ENCODE assay signal across 30 cellular contexts in the genomic region with DNA sequence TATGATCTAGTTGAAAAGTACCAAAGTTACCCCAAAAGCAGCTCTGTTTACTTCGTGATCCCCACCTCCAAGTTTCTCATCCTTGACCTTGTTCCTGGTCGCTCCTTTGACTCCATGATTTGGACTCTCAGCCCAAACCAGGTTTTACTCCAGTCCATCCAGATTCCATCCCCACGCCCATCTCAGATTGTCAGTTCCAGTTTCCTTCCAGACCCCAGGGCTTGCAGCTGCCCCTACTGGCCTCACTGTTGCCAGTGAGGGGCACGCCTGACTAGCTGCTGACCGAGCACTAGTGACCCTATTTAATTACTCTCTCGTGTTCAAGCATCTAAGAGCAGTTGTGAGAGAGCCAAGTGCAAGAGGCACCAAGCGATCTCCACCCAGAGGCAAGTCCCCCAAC.
DNase-seq lines count a peak whose midpoint lies in the region; ATAC-seq and TF ChIP-seq lines count a peak whose summit lies in the region.
"Had no signal": no experiment of that assay in that cellular context is flagged by ENCODE, and none has a peak within 500 bp of the region (broad histone marks: within the 10 kb centered on the region; RNA-seq: fewer than 3 reads in every experiment).

No MANE protein-coding gene starts in this region.

- intact Hi-C loops in PC-9 (cut with micrococcal nuclease; ENCODE audit: unreplicated experiment) = no loop called here
- intact Hi-C loops in stomach (cut with DNase I; ENCODE audit: low total_unique reads) = no loop called here

- H3K9me3 ChIP-seq in PC-9 (ENCODE audit: insufficient read depth, low read depth) (peaks cover 5% of the 10 kb centered on the region; the same call in 1 of the 2 replicates), stomach (peaks cover 0 to 6% (median 2%) of the 10 kb centered on the region in 4 donors)
- H3K9me3 ChIP-seq: ascending aorta, colonic mucosa, neutrophil had no signal

- H3K27me3 Mint-ChIP-seq in endothelial cell (ENCODE audit: unreplicated experiment) = no peaks in the 10 kb centered on the region
- H3K27me3 Mint-ChIP-seq: progenitor cell of endocrine pancreas had no signal

- H3F3A ChIP-seq in PC-9 (ENCODE audit: insufficient read depth, low read depth) = peaks cover 63% of the 10 kb centered on the region

- no peak overlapping the region for H3K27ac Mint-ChIP-seq in endothelial cell (ENCODE audit: unreplicated experiment)
- H3K27ac Mint-ChIP-seq in stimulated activated effector memory CD8-positive, alpha-beta T cell treated with anti-CD3 and anti-CD28 coated beads, Interleukin-12 subunit alpha, Interleukin-12 subunit beta, amount 100 ng/mL, for 72 hours = no peak overlapping the region
- H3K27ac Mint-ChIP-seq: activated naive CD8-positive, alpha-beta T cell treated with anti-CD3 and anti-CD28 coated beads, Interleukin-2, amount 10 ng/mL, durations not matched to agents 7 days and 5 days; mesothelial cell of epicardium; progenitor cell of endocrine pancreas; T-helper 1 cell treated with Interleukin-12 subunit alpha and Interleukin-12 subunit beta and Interleukin-4 antibody, amounts not matched to agents 30 μg/mL and 1 μg/mL, for 36 hours had no signal

- H3K79me2 ChIP-seq in PC-9 (ENCODE audit: low read depth) = no peaks in the 10 kb centered on the region

- H3K36me3 ChIP-seq in PC-9 (ENCODE audit: low read depth) = no peaks in the 10 kb centered on the region
- H3K36me3 ChIP-seq in stomach = no peaks in the 10 kb centered on the region
- H3K36me3 ChIP-seq: ascending aorta, colonic mucosa, neutrophil, sigmoid colon, tibial artery had no signal

- CTCF ChIA-PET in PC-9 (lab: Charles Lee) = interaction anchor here (0.6 kb wide), 1 partner anchor 19 kb away, joined by 6 read pairs; no protein-coding TSS in a partner anchor

- H3K27ac ChIP-seq in PC-9 = peak overlapping the region; percentile 98
- H3K27ac ChIP-seq in stomach = peak overlapping the region; percentile 13 to 78 (median 66)
- H3K27ac ChIP-seq: ascending aorta, neutrophil, sigmoid colon, tibial artery had no signal

- ATAC-seq in stimulated activated effector memory CD8-positive, alpha-beta T cell treated with anti-CD3 and anti-CD28 coated beads, Interleukin-12 subunit alpha, Interleukin-12 subunit beta, amount 100 ng/mL, for 72 hours = no peak

- DNase-seq in ELF-1 (ENCODE audit: low read depth, low spot score) (peak; percentile 55), PC-9 (peak in 1 of 2 experiments; percentile 13), left kidney (ENCODE audit: low read depth, low spot score) (peak; percentile 68), stomach (no peak), endothelial cell (ENCODE audit: low spot score) (no peak), Kasumi-1 (lab: John Stamatoyannopoulos, UW) (no peak)
- no peak for DNase-seq in stimulated activated effector memory CD8-positive, alpha-beta T cell treated with anti-CD3 and anti-CD28 coated beads, Interleukin-12 subunit alpha, Interleukin-12 subunit beta, amount 100 ng/mL, for 72 hours (ENCODE audit: low spot score in 2 of 2)
- DNase-seq: activated CD4-positive, alpha-beta T cell treated with anti-CD3 and anti-CD28 coated beads, Interleukin-2, amount 50 U/mL, for 48 hours; activated gamma-delta T cell treated with Interleukin-2 at 50 U/mL for 16 hours; activated naive CD8-positive, alpha-beta T cell treated with anti-CD3 and anti-CD28 coated beads, Interleukin-2, amount 10 ng/mL, durations not matched to agents 7 days and 5 days; activated T-cell treated with anti-CD3 and anti-CD28 coated beads, Interleukin-2, amount 50 U/mL, for 48 hours; colonic mucosa; effector CD4-positive, alpha-beta T cell; erythroblast; GOT3; head of caudate nucleus; kidney; NCI-H1048; NCI-H1694; NCI-H446; NCI-H774; sigmoid colon; stimulated activated CD4-positive, alpha-beta T cell treated with anti-CD3 and anti-CD28 coated beads, Interleukin-12 subunit alpha, Interleukin-12 subunit beta, amount 100 ng/mL, for 4 hours; stimulated activated CD4-positive, alpha-beta T cell treated with anti-CD3 and anti-CD28 coated beads, Interleukin-2, amount 100 ng/mL, for 48 hours; tibial artery had no signal

- H3K4me3 ChIP-seq in PC-9 (no peak overlapping the region), stomach (no peak overlapping the region)
- H3K4me3 ChIP-seq: ascending aorta, colonic mucosa, sigmoid colon, tibial artery had no signal

- no peaks in the 10 kb centered on the region for H3K27me3 ChIP-seq in PC-9 (ENCODE audit: insufficient read depth, low read depth)
- no peaks in the 10 kb centered on the region for H3K27me3 ChIP-seq in stomach
- H3K27me3 ChIP-seq: ascending aorta, colonic mucosa had no signal

- no peak overlapping the region for H3K4me3 Mint-ChIP-seq in endothelial cell (ENCODE audit: unreplicated experiment)
- H3K4me3 Mint-ChIP-seq in stimulated activated effector memory CD8-positive, alpha-beta T cell treated with anti-CD3 and anti-CD28 coated beads, Interleukin-12 subunit alpha, Interleukin-12 subunit beta, amount 100 ng/mL, for 72 hours = no peak overlapping the region
- H3K4me3 Mint-ChIP-seq: activated naive CD8-positive, alpha-beta T cell treated with anti-CD3 and anti-CD28 coated beads, Interleukin-2, amount 10 ng/mL, durations not matched to agents 7 days and 5 days; mesothelial cell of epicardium; T-helper 1 cell treated with Interleukin-12 subunit alpha and Interleukin-12 subunit beta and Interleukin-4 antibody, amounts not matched to agents 30 μg/mL and 1 μg/mL, for 36 hours had no signal

- POLR2A ChIA-PET in PC-9 (lab: Charles Lee; ENCODE audit: unreplicated experiment) = no interaction called here

- H3K4me1 ChIP-seq in PC-9 (replicated peaks; ENCODE audit: insufficient read depth) (peaks cover 69% of the 10 kb centered on the region), stomach (peaks cover 28 to 55% (median 38%) of the 10 kb centered on the region in 4 donors)
- H3K4me1 ChIP-seq: ascending aorta, sigmoid colon had no signal

- TF ChIP-seq CTCF in PC-9 (conservative IDR thresholded peaks at IDR 0.05) = no peak
- no peak for TF ChIP-seq CTCF in stomach (IDR thresholded peaks at IDR 0.05)
- TF ChIP-seq CTCF in endothelial cell (IDR thresholded peaks at IDR 0.05; ENCODE audit: unreplicated experiment) = no peak

- no peaks in the 10 kb centered on the region for H3K36me3 Mint-ChIP-seq in endothelial cell (ENCODE audit: low read depth, unreplicated experiment)
- no peaks in the 10 kb centered on the region for H3K36me3 Mint-ChIP-seq in stimulated activated effector memory CD8-positive, alpha-beta T cell treated with anti-CD3 and anti-CD28 coated beads, Interleukin-12 subunit alpha, Interleukin-12 subunit beta, amount 100 ng/mL, for 72 hours

- no TSS peak for BruUV-seq in PC-9 (replicated peaks; lab: Mats Ljungman, UMichigan)

- H3K4me1 Mint-ChIP-seq in endothelial cell (ENCODE audit: unreplicated experiment) = peaks cover 9% of the 10 kb centered on the region
- peaks cover 17% of the 10 kb centered on the region for H3K4me1 Mint-ChIP-seq in stimulated activated effector memory CD8-positive, alpha-beta T cell treated with anti-CD3 and anti-CD28 coated beads, Interleukin-12 subunit alpha, Interleukin-12 subunit beta, amount 100 ng/mL, for 72 hours

- H4K20me1 ChIP-seq in PC-9 (ENCODE audit: insufficient read depth) = no peaks in the 10 kb centered on the region

- H3K9me2 ChIP-seq in PC-9 (ENCODE audit: insufficient read depth) = no peaks in the 10 kb centered on the region

- no peak for TF ChIP-seq EP300 in stomach (IDR thresholded peaks at IDR 0.05)

- peak overlapping the region; percentile 84 for H3K4me2 ChIP-seq in PC-9

- no peak overlapping the region for H2AFZ ChIP-seq in PC-9

- no peaks in the 10 kb centered on the region for H3K9me3 Mint-ChIP-seq in endothelial cell (ENCODE audit: unreplicated experiment)
- no peaks in the 10 kb centered on the region for H3K9me3 Mint-ChIP-seq in stimulated activated effector memory CD8-positive, alpha-beta T cell treated with anti-CD3 and anti-CD28 coated beads, Interleukin-12 subunit alpha, Interleukin-12 subunit beta, amount 100 ng/mL, for 72 hours

- WGBS in stomach, 5 donors = 82 to 86% (median 84%) methylated on average over 7 of the region's 7 CpGs

- TF ChIP-seq POLR2A in stomach (IDR thresholded peaks at IDR 0.05) = no peak

Comparison
In these comparisons a context has a peak if more than half of its experiments do, and no peak if none do; other contexts are left out.
1. DNase-seq: peak in ELF-1 (single experiment) and left kidney (single experiment); none in stomach (single experiment), endothelial cell (single experiment), Kasumi-1 (0 of 2) and stimulated activated effector memory CD8-positive, alpha-beta T cell treated with anti-CD3 and anti-CD28 coated beads, Interleukin-12 subunit alpha, Interleukin-12 subunit beta, amount 100 ng/mL, for 72 hours (0 of 2).